8 cellular contexts compared by ENCODE assay signal in the genomic region with DNA sequence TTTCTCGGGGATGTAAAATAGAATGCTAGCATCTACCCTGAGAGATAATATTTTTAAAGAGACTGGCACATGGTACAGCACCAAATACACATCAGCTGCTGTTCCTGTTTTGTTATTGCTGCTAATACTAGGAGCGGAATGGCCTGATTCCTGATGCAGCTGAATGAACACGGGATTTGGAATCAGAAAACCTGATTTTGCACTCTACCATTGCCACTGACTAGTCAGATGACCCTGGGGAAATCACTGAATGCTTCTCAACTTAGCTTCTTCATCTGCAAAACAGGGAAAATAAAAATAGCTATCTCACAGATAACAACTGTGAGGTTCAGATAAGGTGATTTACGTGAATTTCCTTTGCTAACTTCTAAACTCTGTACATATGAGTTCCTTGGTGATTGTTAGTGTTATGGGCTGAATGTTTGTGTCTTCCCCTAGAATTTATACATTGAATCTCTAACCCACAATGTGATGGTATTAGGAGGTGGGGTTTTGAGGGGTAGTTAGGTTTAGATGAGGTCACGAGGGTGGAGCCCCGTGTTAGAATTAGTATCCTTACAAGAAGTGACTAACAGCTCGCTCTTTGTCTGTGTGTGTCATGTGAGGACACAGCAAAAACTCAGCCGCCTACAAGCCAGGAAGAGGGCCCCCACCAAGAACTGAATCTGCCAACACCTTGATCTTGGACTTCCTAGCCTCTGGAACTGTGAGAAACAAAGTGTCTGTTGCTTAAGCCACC. TPM values are rescaled to one million over a fixed set of nuclear protein-coding genes. Genes with fewer than 3 reads are reported as not detected.
DNase-seq lines count a peak whose midpoint lies in the region; ATAC-seq and TF ChIP-seq lines count a peak whose summit lies in the region.

No MANE protein-coding gene starts in this region.

- POLR2A ChIA-PET in WTC11 (lab: Charles Lee), result interaction anchor here (0.5 kb wide), 1 partner anchor 635 kb away, joined by 3 read pairs; no protein-coding TSS in a partner anchor

- peak overlapping the region; percentile 82 for H3K4me3 Mint-ChIP-seq in T-helper 1 cell treated with Interleukin-12 subunit alpha and Interleukin-12 subunit beta and Interleukin-4 antibody, amounts not matched to agents 30 μg/mL and 1 μg/mL, for 36 hours
- H3K4me3 Mint-ChIP-seq in WTC11, result no peak overlapping the region

- no peak for TF ChIP-seq CTCF in WTC11 (IDR thresholded peaks at IDR 0.05)

- H3K27ac Mint-ChIP-seq in T-helper 1 cell treated with Interleukin-12 subunit alpha and Interleukin-12 subunit beta and Interleukin-4 antibody, amounts not matched to agents 30 μg/mL and 1 μg/mL, for 36 hours, result peak overlapping the region; percentile 97
- no peak overlapping the region for H3K27ac Mint-ChIP-seq in WTC11

- ATAC-seq in left cardiac atrium (peak in 1 of 2 donors; percentile 66), WTC11 (no peak)

- intact Hi-C loops in left cardiac atrium (cut with DNase I), result loop anchor here (10.0 kb wide), 1 partner anchor 83 kb away; a partner anchor contains a TSS

- peaks cover 10% of the 10 kb centered on the region for H3K36me3 Mint-ChIP-seq in T-helper 1 cell treated with Interleukin-12 subunit alpha and Interleukin-12 subunit beta and Interleukin-4 antibody, amounts not matched to agents 30 μg/mL and 1 μg/mL, for 36 hours (ENCODE audit: low read depth)
- H3K36me3 Mint-ChIP-seq in WTC11, result no peaks in the 10 kb centered on the region; the same call in 1 of the 2 replicates

- no peaks in the 10 kb centered on the region for H3K9me3 Mint-ChIP-seq in T-helper 1 cell treated with Interleukin-12 subunit alpha and Interleukin-12 subunit beta and Interleukin-4 antibody, amounts not matched to agents 30 μg/mL and 1 μg/mL, for 36 hours
- no peaks in the 10 kb centered on the region for H3K9me3 Mint-ChIP-seq in WTC11

- H3K4me1 Mint-ChIP-seq in T-helper 1 cell treated with Interleukin-12 subunit alpha and Interleukin-12 subunit beta and Interleukin-4 antibody, amounts not matched to agents 30 μg/mL and 1 μg/mL, for 36 hours (ENCODE audit: low read depth), result peaks cover 85% of the 10 kb centered on the region
- peaks cover 8% of the 10 kb centered on the region for H3K4me1 Mint-ChIP-seq in WTC11

- peak; percentile 44 to 61 for DNase-seq in activated T-helper 1 cell treated with anti-CD3 and anti-CD28 coated beads, Interleukin-2, amount 50 U/mL, for 16 hours (ENCODE audit: low read depth in 1 of 2, low spot score in 1 of 2)
- DNase-seq in left cardiac atrium, result peak; percentile 54
- peak; percentile 79 for DNase-seq in stimulated activated CD8-positive, alpha-beta memory T cell treated with anti-CD3 and anti-CD28 coated beads, Interleukin-4, amount 100 ng/mL, for 48 hours
- no peak for DNase-seq in WTC11 (ENCODE audit: low spot score)
- no peak for DNase-seq in SHP77 treated with DMSO at 0.1 percent for 48 hours (lab: John Stamatoyannopoulos, UW)
- no peak for DNase-seq in KG1 (lab: John Stamatoyannopoulos, UW)
- no peak for DNase-seq in DMS153 (lab: John Stamatoyannopoulos, UW)

- CTCF ChIA-PET in WTC11 (lab: Charles Lee), result interaction anchor here (3.0 kb wide), 1 partner anchor 155 kb away, joined by 12 read pairs; no protein-coding TSS in a partner anchor

- H3K27me3 Mint-ChIP-seq in T-helper 1 cell treated with Interleukin-12 subunit alpha and Interleukin-12 subunit beta and Interleukin-4 antibody, amounts not matched to agents 30 μg/mL and 1 μg/mL, for 36 hours (ENCODE audit: low read depth), result no peaks in the 10 kb centered on the region
- H3K27me3 Mint-ChIP-seq in WTC11 (ENCODE audit: low read depth), result no peaks in the 10 kb centered on the region

TF ChIP-seq in WTC11, 78 proteins besides CTCF, POLR2A, EP300 and RAD21:
- no peak for TF ChIP-seq TP53 (CRISPR knock-in tag; IDR thresholded peaks at IDR 0.05)
- TF ChIP-seq, protein P1, sequence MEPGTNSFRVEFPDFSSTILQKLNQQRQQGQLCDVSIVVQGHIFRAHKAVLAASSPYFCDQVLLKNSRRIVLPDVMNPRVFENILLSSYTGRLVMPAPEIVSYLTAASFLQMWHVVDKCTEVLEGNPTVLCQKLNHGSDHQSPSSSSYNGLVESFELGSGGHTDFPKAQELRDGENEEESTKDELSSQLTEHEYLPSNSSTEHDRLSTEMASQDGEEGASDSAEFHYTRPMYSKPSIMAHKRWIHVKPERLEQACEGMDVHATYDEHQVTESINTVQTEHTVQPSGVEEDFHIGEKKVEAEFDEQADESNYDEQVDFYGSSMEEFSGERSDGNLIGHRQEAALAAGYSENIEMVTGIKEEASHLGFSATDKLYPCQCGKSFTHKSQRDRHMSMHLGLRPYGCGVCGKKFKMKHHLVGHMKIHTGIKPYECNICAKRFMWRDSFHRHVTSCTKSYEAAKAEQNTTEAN (CRISPR knock-in tag; IDR thresholded peaks at IDR 0.05), result no peak
- TF ChIP-seq, protein P2, sequence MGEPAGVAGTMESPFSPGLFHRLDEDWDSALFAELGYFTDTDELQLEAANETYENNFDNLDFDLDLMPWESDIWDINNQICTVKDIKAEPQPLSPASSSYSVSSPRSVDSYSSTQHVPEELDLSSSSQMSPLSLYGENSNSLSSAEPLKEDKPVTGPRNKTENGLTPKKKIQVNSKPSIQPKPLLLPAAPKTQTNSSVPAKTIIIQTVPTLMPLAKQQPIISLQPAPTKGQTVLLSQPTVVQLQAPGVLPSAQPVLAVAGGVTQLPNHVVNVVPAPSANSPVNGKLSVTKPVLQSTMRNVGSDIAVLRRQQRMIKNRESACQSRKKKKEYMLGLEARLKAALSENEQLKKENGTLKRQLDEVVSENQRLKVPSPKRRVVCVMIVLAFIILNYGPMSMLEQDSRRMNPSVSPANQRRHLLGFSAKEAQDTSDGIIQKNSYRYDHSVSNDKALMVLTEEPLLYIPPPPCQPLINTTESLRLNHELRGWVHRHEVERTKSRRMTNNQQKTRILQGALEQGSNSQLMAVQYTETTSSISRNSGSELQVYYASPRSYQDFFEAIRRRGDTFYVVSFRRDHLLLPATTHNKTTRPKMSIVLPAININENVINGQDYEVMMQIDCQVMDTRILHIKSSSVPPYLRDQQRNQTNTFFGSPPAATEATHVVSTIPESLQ (CRISPR knock-in tag; IDR thresholded peaks at IDR 0.05), result no peak
- no peak for TF ChIP-seq ZNF416 (CRISPR knock-in tag; IDR thresholded peaks at IDR 0.05)
- no peak for TF ChIP-seq SP1 (CRISPR knock-in tag; conservative IDR thresholded peaks at IDR 0.05)
- no peak for TF ChIP-seq NFATC4 (CRISPR knock-in tag; IDR thresholded peaks at IDR 0.05)
- TF ChIP-seq JAZF1 (CRISPR knock-in tag; IDR thresholded peaks at IDR 0.05), result no peak
- TF ChIP-seq, protein P3, sequence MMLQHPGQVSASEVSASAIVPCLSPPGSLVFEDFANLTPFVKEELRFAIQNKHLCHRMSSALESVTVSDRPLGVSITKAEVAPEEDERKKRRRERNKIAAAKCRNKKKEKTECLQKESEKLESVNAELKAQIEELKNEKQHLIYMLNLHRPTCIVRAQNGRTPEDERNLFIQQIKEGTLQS (CRISPR knock-in tag; conservative IDR thresholded peaks at IDR 0.05), result no peak
- TF ChIP-seq, protein P4, sequence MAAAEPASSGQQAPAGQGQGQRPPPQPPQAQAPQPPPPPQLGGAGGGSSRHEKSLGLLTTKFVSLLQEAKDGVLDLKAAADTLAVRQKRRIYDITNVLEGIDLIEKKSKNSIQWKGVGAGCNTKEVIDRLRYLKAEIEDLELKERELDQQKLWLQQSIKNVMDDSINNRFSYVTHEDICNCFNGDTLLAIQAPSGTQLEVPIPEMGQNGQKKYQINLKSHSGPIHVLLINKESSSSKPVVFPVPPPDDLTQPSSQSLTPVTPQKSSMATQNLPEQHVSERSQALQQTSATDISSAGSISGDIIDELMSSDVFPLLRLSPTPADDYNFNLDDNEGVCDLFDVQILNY (CRISPR knock-in tag; IDR thresholded peaks at IDR 0.05), result no peak
- no peak for TF ChIP-seq NFE2L1 (CRISPR knock-in tag; IDR thresholded peaks at IDR 0.05)
- no peak for TF ChIP-seq ZNF423 (CRISPR knock-in tag; IDR thresholded peaks at IDR 0.05)
- TF ChIP-seq PRRX2 (CRISPR knock-in tag; IDR thresholded peaks at IDR 0.05), result no peak
- TF ChIP-seq, protein P5, sequence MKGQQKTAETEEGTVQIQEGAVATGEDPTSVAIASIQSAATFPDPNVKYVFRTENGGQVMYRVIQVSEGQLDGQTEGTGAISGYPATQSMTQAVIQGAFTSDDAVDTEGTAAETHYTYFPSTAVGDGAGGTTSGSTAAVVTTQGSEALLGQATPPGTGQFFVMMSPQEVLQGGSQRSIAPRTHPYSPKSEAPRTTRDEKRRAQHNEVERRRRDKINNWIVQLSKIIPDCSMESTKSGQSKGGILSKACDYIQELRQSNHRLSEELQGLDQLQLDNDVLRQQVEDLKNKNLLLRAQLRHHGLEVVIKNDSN (CRISPR knock-in tag; IDR thresholded peaks at IDR 0.05), result no peak
- no peak for TF ChIP-seq TEAD4 (CRISPR knock-in tag; IDR thresholded peaks at IDR 0.05)
- TF ChIP-seq, protein P6, sequence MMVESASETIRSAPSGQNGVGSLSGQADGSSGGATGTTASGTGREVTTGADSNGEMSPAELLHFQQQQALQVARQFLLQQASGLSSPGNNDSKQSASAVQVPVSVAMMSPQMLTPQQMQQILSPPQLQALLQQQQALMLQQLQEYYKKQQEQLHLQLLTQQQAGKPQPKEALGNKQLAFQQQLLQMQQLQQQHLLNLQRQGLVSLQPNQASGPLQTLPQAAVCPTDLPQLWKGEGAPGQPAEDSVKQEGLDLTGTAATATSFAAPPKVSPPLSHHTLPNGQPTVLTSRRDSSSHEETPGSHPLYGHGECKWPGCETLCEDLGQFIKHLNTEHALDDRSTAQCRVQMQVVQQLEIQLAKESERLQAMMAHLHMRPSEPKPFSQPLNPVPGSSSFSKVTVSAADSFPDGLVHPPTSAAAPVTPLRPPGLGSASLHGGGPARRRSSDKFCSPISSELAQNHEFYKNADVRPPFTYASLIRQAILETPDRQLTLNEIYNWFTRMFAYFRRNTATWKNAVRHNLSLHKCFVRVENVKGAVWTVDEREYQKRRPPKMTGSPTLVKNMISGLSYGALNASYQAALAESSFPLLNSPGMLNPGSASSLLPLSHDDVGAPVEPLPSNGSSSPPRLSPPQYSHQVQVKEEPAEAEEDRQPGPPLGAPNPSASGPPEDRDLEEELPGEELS (CRISPR knock-in tag; IDR thresholded peaks at IDR 0.05), result no peak
- TF ChIP-seq NR2C2 (CRISPR knock-in tag; IDR thresholded peaks at IDR 0.05), result no peak
- TF ChIP-seq JUN (CRISPR knock-in tag; IDR thresholded peaks at IDR 0.05), result no peak

RNA-seq across cellular contexts. Expression of a gene that starts 24.9 kb away (rescaled TPM):
- total RNA-seq in left cardiac atrium (10 to 100 TPM in 1 of 2 donors, 1 to 10 TPM in 1; 8.4 to 14.4 TPM), WTC11 (2021) (1.8 to 2.2 TPM (median 2.1 TPM) in 3 replicates)

Comparison
In these comparisons a context has a peak if more than half of its experiments do, and no peak if none do; other contexts are left out.
1. DNase-seq: peak in activated T-helper 1 cell treated with anti-CD3 and anti-CD28 coated beads, Interleukin-2, amount 50 U/mL, for 16 hours (2 of 2), left cardiac atrium (single experiment) and stimulated activated CD8-positive, alpha-beta memory T cell treated with anti-CD3 and anti-CD28 coated beads, Interleukin-4, amount 100 ng/mL, for 48 hours (single experiment); none in WTC11 (single experiment), SHP77 treated with DMSO at 0.1 percent for 48 hours (single experiment), KG1 (single experiment) and DMS153 (single experiment).